ENCODE assay signal across 1 cellular context in genomic region chr4:73718375-73719373, GRCh38.
TF ChIP-seq lines count a peak whose summit lies in the region.

No MANE protein-coding gene starts in this region.

TF ChIP-seq in WTC11, 78 proteins besides CTCF, POLR2A, EP300 and RAD21 (continued from another document):
- TF ChIP-seq ZNF512 (CRISPR knock-in tag; IDR thresholded peaks at IDR 0.05; ENCODE audit: borderline replicate concordance) (no peak), JAZF1 (CRISPR knock-in tag; IDR thresholded peaks at IDR 0.05) (no peak)
